Comparison of ENCODE assay signal across 8 cellular contexts in the genomic region with DNA sequence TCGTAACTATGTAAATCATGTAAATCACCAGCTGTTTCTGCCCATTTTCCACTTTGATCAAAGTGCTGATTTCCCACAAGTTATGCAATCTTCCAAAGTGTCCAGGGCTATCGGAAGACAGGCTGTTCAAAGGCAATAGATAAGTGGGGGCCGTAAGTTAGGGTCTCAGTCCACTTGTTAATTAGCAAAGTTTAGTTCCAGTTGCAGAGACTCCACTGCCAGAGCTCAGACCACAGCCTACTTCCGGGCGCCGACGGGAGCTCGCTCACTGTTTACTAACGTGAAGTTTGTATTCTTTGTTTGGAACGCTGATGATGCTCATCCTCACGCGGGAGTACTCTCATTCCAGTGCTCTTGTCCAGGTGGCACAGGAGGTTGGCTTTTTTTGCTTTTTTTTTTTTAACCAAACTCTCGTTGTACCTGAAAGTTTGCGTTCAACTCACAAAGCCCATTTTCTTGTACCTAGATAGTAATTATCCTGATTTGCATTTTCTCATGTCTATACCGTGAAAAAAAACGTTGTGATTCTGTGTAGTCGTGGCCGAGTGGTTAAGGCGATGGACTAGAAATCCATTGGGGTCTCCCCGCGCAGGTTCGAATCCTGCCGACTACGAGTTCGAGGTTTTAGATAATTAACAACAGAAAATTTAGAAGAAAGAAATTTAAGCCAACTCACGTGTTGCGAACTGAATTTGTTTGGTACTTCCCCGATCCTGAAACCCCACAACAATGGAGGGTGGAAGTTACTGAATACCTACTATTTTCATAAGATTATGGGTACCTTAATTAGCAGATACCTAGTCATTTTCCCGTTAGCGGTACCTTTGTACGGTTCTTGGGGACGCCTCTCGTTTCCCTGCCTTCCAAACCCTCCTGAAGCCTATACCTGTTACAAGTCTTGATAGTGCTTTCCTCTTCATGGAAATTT. TPM values are rescaled to one million over a fixed set of nuclear protein-coding genes. Genes with fewer than 3 reads are reported as not detected.
DNase-seq lines count a peak whose midpoint lies in the region; ATAC-seq, FAIRE-seq and TF ChIP-seq lines count a peak whose summit lies in the region.

No MANE protein-coding gene starts in this region.

- H3K9me3 Mint-ChIP-seq in dendritic cell treated with granulocyte-macrophage colony-stimulating factor and Interleukin-4, amounts not matched to agents 40 ng/mL and 50 ng/mL, for 4 days: no peaks in the 10 kb centered on the region

- peaks cover 35% of the 10 kb centered on the region for H3K27me3 ChIP-seq in lower lobe of right lung (ENCODE audit: low read depth)

- no peaks in the 10 kb centered on the region for H3K36me3 ChIP-seq in lower lobe of right lung

- H3K27me3 Mint-ChIP-seq in dendritic cell treated with granulocyte-macrophage colony-stimulating factor and Interleukin-4, amounts not matched to agents 40 ng/mL and 50 ng/mL, for 4 days: peaks cover 71% of the 10 kb centered on the region

- peak; percentile 83 for FAIRE-seq in GM12891 (lab: Jason Lieb, UNC)

- no peaks in the 10 kb centered on the region for H3K9me3 ChIP-seq in lower lobe of right lung

- H3K27ac Mint-ChIP-seq in dendritic cell treated with granulocyte-macrophage colony-stimulating factor and Interleukin-4, amounts not matched to agents 40 ng/mL and 50 ng/mL, for 4 days: no peak overlapping the region

- peak overlapping the region; percentile 68 for H3K4me3 Mint-ChIP-seq in dendritic cell treated with granulocyte-macrophage colony-stimulating factor and Interleukin-4, amounts not matched to agents 40 ng/mL and 50 ng/mL, for 4 days

- ATAC-seq in HG02973 (IDR thresholded peaks at IDR 0.05; ENCODE audit: unreplicated experiment) (peak; percentile 45), lower lobe of right lung (peak; percentile 80 to 83)

- TF ChIP-seq POLR2A in GM12891 (IDR thresholded peaks at IDR 0.05; ENCODE audit: low read depth, low read length): no peak

- H3K27ac ChIP-seq in lower lobe of right lung: peak overlapping the region; percentile 1

- peaks cover 19% of the 10 kb centered on the region for H3K4me1 Mint-ChIP-seq in dendritic cell treated with granulocyte-macrophage colony-stimulating factor and Interleukin-4, amounts not matched to agents 40 ng/mL and 50 ng/mL, for 4 days (ENCODE audit: low read depth)

- no peak for TF ChIP-seq CTCF in lower lobe of right lung (IDR thresholded peaks at IDR 0.05)

- H3K36me3 Mint-ChIP-seq in dendritic cell treated with granulocyte-macrophage colony-stimulating factor and Interleukin-4, amounts not matched to agents 40 ng/mL and 50 ng/mL, for 4 days (ENCODE audit: low read depth): no peaks in the 10 kb centered on the region

- DNase-seq in GM12891 (ENCODE audit: insufficient read length, low spot score) (no peak), NCI-H345 treated with DMSO at 0.1 percent for 48 hours (lab: John Stamatoyannopoulos, UW; ENCODE audit: unreplicated experiment) (peak; percentile 57), lower lobe of right lung (no peak), NCI-H187 treated with DMSO at 0.1 percent for 48 hours (lab: John Stamatoyannopoulos, UW) (no peak)
- DNase-seq in activated CD4-positive, alpha-beta T cell treated with anti-CD3 and anti-CD28 coated beads for 24 hours (ENCODE audit: low read depth in 2 of 2): peak; percentile 70 to 76
- peak; percentile 33 for DNase-seq in stimulated activated CD8-positive, alpha-beta memory T cell treated with anti-CD3 and anti-CD28 coated beads, Interleukin-15, amount 100 ng/mL, for 1 hour (ENCODE audit: low read depth)

- H3K4me1 ChIP-seq in lower lobe of right lung: peaks cover 5% of the 10 kb centered on the region

- intact Hi-C loops in dendritic cell treated with granulocyte-macrophage colony-stimulating factor and Interleukin-4, amounts not matched to agents 40 ng/mL and 50 ng/mL, for 4 days (cut with micrococcal nuclease): loop anchor here (2.0 kb wide), 1 partner anchor 30 kb away; a partner anchor contains a TSS
- intact Hi-C loops in lower lobe of right lung (cut with DNase I): no loop called here

- H3K4me3 ChIP-seq in lower lobe of right lung: peak overlapping the region; percentile 54

TF ChIP-seq in GM12891, 5 proteins besides CTCF, POLR2A, EP300 and RAD21:
- TF ChIP-seq POU2F2 (IDR thresholded peaks at IDR 0.05; ENCODE audit: low read depth, low read length) (no peak), POLR2AphosphoS5 (IDR thresholded peaks at IDR 0.05; ENCODE audit: low read depth, low read length) (no peak), SPI1 (IDR thresholded peaks at IDR 0.05; ENCODE audit: low read depth, low read length) (no peak), TAF1 (IDR thresholded peaks at IDR 0.05; ENCODE audit: low read depth, low read length) (no peak), PAX5 (IDR thresholded peaks at IDR 0.05; ENCODE audit: insufficient read depth, low read length, severe bottlenecking) (no peak)
TF ChIP-seq in GM12891: peak in this region for 0.

RNA-seq across cellular contexts. Expression of a gene that starts 29.9 kb away (rescaled TPM):
- 2.2 TPM for polyA plus RNA-seq in GM12891 (2012; ENCODE audit: low read depth, missing spikeins)
- total RNA-seq in lower lobe of right lung: 6.6 TPM

Comparison
In these comparisons a context has a peak if more than half of its experiments do, and no peak if none do; other contexts are left out.
1. DNase-seq: peak in NCI-H345 treated with DMSO at 0.1 percent for 48 hours (single experiment), activated CD4-positive, alpha-beta T cell treated with anti-CD3 and anti-CD28 coated beads for 24 hours (2 of 2) and stimulated activated CD8-positive, alpha-beta memory T cell treated with anti-CD3 and anti-CD28 coated beads, Interleukin-15, amount 100 ng/mL, for 1 hour (single experiment); none in GM12891 (single experiment), lower lobe of right lung (single experiment) and NCI-H187 treated with DMSO at 0.1 percent for 48 hours (single experiment).